1 cellular context compared by ENCODE assay signal in the genomic region with DNA sequence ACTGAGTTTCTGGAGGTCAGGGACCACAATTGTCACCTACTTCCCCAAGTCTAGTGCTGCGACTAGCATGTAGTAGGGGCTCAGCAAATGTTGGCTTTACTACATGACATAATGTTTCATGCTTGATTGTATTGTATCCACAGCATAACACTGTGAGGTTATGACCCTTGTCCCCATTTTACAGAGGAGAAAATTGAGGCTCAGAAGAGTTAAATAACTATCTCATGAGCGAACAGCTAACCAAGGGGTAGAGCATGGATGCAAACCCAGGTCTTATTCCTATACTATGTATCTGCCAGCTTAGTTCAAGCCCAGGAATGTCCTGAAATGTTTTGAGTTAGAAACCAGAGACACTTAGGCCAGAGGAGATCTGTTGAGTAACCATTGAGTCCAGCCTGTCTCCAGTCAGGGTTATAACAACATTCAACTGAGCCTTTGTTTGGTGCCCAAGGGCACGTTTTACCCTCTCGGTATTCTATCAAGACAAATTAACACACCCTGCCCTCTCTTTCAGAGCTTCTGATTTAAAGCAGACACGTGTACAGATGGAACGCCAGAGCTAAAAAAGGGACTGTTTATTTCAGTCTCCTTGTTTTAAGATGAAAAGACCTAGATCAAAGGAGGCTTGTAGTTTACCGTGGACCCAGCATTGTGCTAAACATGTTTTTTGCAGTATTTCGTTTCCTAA.
A peak's percentile ranks its signal among the peaks of the same experiment; 100 is the strongest.
TF ChIP-seq lines count a peak whose summit lies in the region.

No MANE protein-coding gene starts in this region.

TF ChIP-seq in K562, 482 proteins besides CTCF, POLR2A, EP300 and RAD21:
- no peak for TF ChIP-seq POLR2H (tag; IDR thresholded peaks at IDR 0.05; ENCODE audit: low read depth)
- TF ChIP-seq ARNT (IDR thresholded peaks at IDR 0.05) = no peak
- peak; percentile 73 for TF ChIP-seq RBM25 (IDR thresholded peaks at IDR 0.05; ENCODE audit: low read depth, low read length, severe bottlenecking)
- TF ChIP-seq BCOR (IDR thresholded peaks at IDR 0.05) = peak; percentile 47; the same call in 1 of the 2 replicates
